In genomic region chr7:26365077-26365896, GRCh38 we compare ENCODE assay signal across 8 cellular contexts.
A peak's percentile ranks its signal among the peaks of the same experiment; 100 is the strongest.
DNase-seq lines count a peak whose midpoint lies in the region; ATAC-seq, FAIRE-seq and TF ChIP-seq lines count a peak whose summit lies in the region.

No MANE protein-coding gene starts in this region.

- TF ChIP-seq RAD21 in A549 (conservative IDR thresholded peaks at IDR 0.05 in 1 of 2, IDR thresholded peaks at IDR 0.05 in 1 of 2): peak; percentile 96 to 98

- H3K27me3 ChIP-seq in SU-DHL-6 (ENCODE audit: low read length) (no peaks in the 10 kb centered on the region), smooth muscle cell (ENCODE audit: low read depth) (no peaks in the 10 kb centered on the region)

- no peak for TF ChIP-seq EP300 in A549 (IDR thresholded peaks at IDR 0.05)

- H3K9ac ChIP-seq in SU-DHL-6 (ENCODE audit: low read length): peak overlapping the region; percentile 42
- H3K9ac ChIP-seq in smooth muscle cell (ENCODE audit: low read depth): no peak overlapping the region

- peak; percentile 94 for TF ChIP-seq CTCF in A549 (IDR thresholded peaks at IDR 0.05)
- TF ChIP-seq CTCF in GM13976 (IDR thresholded peaks at IDR 0.05; ENCODE audit: borderline replicate concordance, control extremely low read depth, extremely low read depth, insufficient read depth, missing control alignments): peak; percentile 60
- peak; percentile 84 for TF ChIP-seq CTCF in SU-DHL-6 (IDR thresholded peaks at IDR 0.05; ENCODE audit: insufficient read depth, low read length, poor library complexity, severe bottlenecking)
- TF ChIP-seq CTCF in astrocyte of the spinal cord (IDR thresholded peaks at IDR 0.05; ENCODE audit: low read depth, low read length): peak; percentile 53
- peak; percentile 85 for TF ChIP-seq CTCF in smooth muscle cell (IDR thresholded peaks at IDR 0.05; ENCODE audit: borderline replicate concordance, insufficient read depth, poor library complexity, severe bottlenecking)

- peak; percentile 74 for FAIRE-seq in A549 (lab: Jason Lieb, UNC)

- H3K27ac ChIP-seq in A549: no peak overlapping the region
- H3K27ac ChIP-seq in SU-DHL-6 (ENCODE audit: low read depth, low read length): peak overlapping the region; percentile 74
- peak overlapping the region; percentile 21 for H3K27ac ChIP-seq in smooth muscle cell (ENCODE audit: low read depth)

- H3K36me3 ChIP-seq in SU-DHL-6 (ENCODE audit: low read length): peaks cover 40% of the 10 kb centered on the region
- no peaks in the 10 kb centered on the region for H3K36me3 ChIP-seq in smooth muscle cell (ENCODE audit: low read depth)

- DNase-seq in A549 (ENCODE audit: low read depth in 1 of 2, low spot score in 1 of 2): peak; percentile 19 to 74
- peak; percentile 41 for DNase-seq in GM13976 (ENCODE audit: low spot score)
- DNase-seq in NCI-H146 (lab: John Stamatoyannopoulos, UW): peak; percentile 68
- peak; percentile 81 for DNase-seq in astrocyte of the spinal cord (ENCODE audit: low read depth, low spot score)
- peak; percentile 17 for DNase-seq in iPS DF 19.7 (ENCODE audit: low read depth, low spot score)
- DNase-seq in smooth muscle cell (lab: John Stamatoyannopoulos, UW; ENCODE audit: unreplicated experiment): no peak

- CTCF ChIA-PET in A549 (lab: Yijun Ruan, JAX): interaction anchor here (0.6 to 6.2 kb wide), 94 partner anchors 9 to 1598 kb away, joined by 3 to 154 read pairs (median 4); partner anchors contain the start of genes HOXA3, HOXA7 and SNX10

- H3K9me2 ChIP-seq in SU-DHL-6 (replicated peaks; ENCODE audit: insufficient read depth, low read length): no peaks in the 10 kb centered on the region

- TF ChIP-seq POLR2A in A549 (IDR thresholded peaks at IDR 0.05; ENCODE audit: low read length): no peak

- H3K4me2 ChIP-seq in A549: no peak overlapping the region
- peak overlapping the region; percentile 57 for H3K4me2 ChIP-seq in SU-DHL-6 (ENCODE audit: low read depth, low read length, poor library complexity, severe bottlenecking)
- peak overlapping the region; percentile 83 for H3K4me2 ChIP-seq in smooth muscle cell

- H4K20me1 ChIP-seq in SU-DHL-6 (ENCODE audit: low read depth, low read length) (no peaks in the 10 kb centered on the region), smooth muscle cell (ENCODE audit: low read depth) (no peaks in the 10 kb centered on the region)

- peak; percentile 76 to 83 for ATAC-seq in A549
- ATAC-seq in HG02870 (IDR thresholded peaks at IDR 0.05; ENCODE audit: unreplicated experiment): peak; percentile 90

- in situ Hi-C loops in GM13976 (cut with MboI; ENCODE audit: low sequenced_read_pairs, unreplicated experiment) (loop anchor here (5.0 to 10.0 kb wide), 2 partner anchors 160 to 473 kb away; partner anchors contain the start of genes CBX3 and HNRNPA2B1), astrocyte of the spinal cord (cut with HindIII; ENCODE audit: low sequenced_read_pairs) (no loop called here)

- H3K79me2 ChIP-seq in SU-DHL-6 (ENCODE audit: insufficient read depth, low read length) (no peaks in the 10 kb centered on the region), smooth muscle cell (ENCODE audit: low read depth) (no peaks in the 10 kb centered on the region)

- H3F3A ChIP-seq in SU-DHL-6 (ENCODE audit: insufficient read depth) (peaks cover 48% of the 10 kb centered on the region), smooth muscle cell (ENCODE audit: low read depth) (peaks cover 3% of the 10 kb centered on the region)

- H3K4me3 ChIP-seq in A549 (no peak overlapping the region), SU-DHL-6 (ENCODE audit: insufficient read depth, low read length, poor library complexity, severe bottlenecking) (no peak overlapping the region), astrocyte of the spinal cord (ENCODE audit: low read depth, low read length) (no peak overlapping the region), smooth muscle cell (peak overlapping the region; percentile 40)

- POLR2A ChIA-PET in A549 (lab: Yijun Ruan, JAX): interaction anchor here (0.6 to 1.1 kb wide), 3 partner anchors 164 to 509 kb away, joined by 3 to 8 read pairs (median 3); partner anchors contain the start of gene CBX3

- no peaks in the 10 kb centered on the region for H3K9me3 ChIP-seq in A549
- H3K9me3 ChIP-seq in SU-DHL-6 (ENCODE audit: insufficient read depth, low read length): no peaks in the 10 kb centered on the region
- no peaks in the 10 kb centered on the region for H3K9me3 ChIP-seq in smooth muscle cell (replicated peaks; ENCODE audit: low read depth)

- 44% methylated on average over 13 of the region's 13 CpGs for WGBS in A549 (ENCODE audit: missing lambda C conversion rate)
- WGBS in smooth muscle cell (ENCODE audit: low lambda C conversion rate): 26% methylated on average over 13 of the region's 13 CpGs

- H3K4me1 ChIP-seq in A549 (peaks cover 7% of the 10 kb centered on the region; the same call in 1 of the 3 replicates), smooth muscle cell (ENCODE audit: low read depth) (no peaks in the 10 kb centered on the region)

- H2AFZ ChIP-seq in SU-DHL-6 (ENCODE audit: low read depth, low read length, severe bottlenecking): peak overlapping the region; percentile 78
- peak overlapping the region; percentile 93 for H2AFZ ChIP-seq in smooth muscle cell (ENCODE audit: low read depth)

TF ChIP-seq in A549, 52 proteins besides CTCF, POLR2A, EP300 and RAD21:
- TF ChIP-seq RFX5 (IDR thresholded peaks at IDR 0.05) (no peak), PHF8 (IDR thresholded peaks at IDR 0.05; ENCODE audit: borderline replicate concordance, low read depth) (no peak), JUN (IDR thresholded peaks at IDR 0.05) (no peak), KDM1A (IDR thresholded peaks at IDR 0.05; ENCODE audit: low read depth) (no peak), CBX2 (IDR thresholded peaks at IDR 0.05; ENCODE audit: borderline replicate concordance, low read depth) (no peak), BHLHE40 (IDR thresholded peaks at IDR 0.05; ENCODE audit: low read depth, low read length) (no peak), MAFK (IDR thresholded peaks at IDR 0.05; ENCODE audit: partially characterized antibody) (peak; percentile 79), SMC3 (IDR thresholded peaks at IDR 0.05) (peak; percentile 92), GATA3 (IDR thresholded peaks at IDR 0.05; ENCODE audit: borderline replicate concordance) (no peak), ESRRA (IDR thresholded peaks at IDR 0.05; ENCODE audit: borderline replicate concordance, low read length) (no peak), REST (IDR thresholded peaks at IDR 0.05) (no peak), NR3C1 (IDR thresholded peaks at IDR 0.05) (no peak), ZNF302 (CRISPR knock-in tag; IDR thresholded peaks at IDR 0.05) (no peak)
TF ChIP-seq in A549: peak in this region for 2.

Comparison
In these comparisons a context has a peak if more than half of its experiments do, and no peak if none do; other contexts are left out.
1. H3K27ac ChIP-seq: peak in SU-DHL-6 (single experiment) and smooth muscle cell (single experiment); none in A549 (0 of 2).
2. Peak in every context shown above with its lines, with median percentiles within 50 percentile points of each other: CTCF ChIP-seq.